ENCODE assay signal across 19 cellular contexts in the genomic region with DNA sequence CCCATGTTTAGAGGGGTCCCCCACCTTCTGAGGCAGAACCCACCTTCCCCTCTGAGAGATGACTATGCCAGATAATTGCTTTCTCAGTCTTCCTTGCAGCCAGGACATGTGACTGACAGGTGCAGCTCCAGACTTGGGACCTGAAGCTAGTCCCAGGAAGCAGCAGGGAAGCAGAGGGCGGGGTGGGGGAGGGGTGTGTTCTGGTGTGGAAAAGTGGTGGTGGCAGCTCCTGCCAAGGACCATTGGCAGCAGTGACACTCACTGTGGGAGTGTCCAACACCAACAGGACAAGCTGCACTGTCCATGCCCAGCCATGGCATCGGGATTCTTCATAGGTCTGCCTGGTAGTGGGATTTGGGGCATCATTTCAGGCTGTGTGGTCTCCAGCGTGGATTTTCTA. TPM values are rescaled to one million over a fixed set of nuclear protein-coding genes. Genes with fewer than 3 reads are reported as not detected.
"Had no signal": no experiment of that assay in that cellular context is flagged by ENCODE, and none has a peak within 500 bp of the region (broad histone marks: within the 10 kb centered on the region; RNA-seq: fewer than 3 reads in every experiment).

No MANE protein-coding gene starts in this region.

- ATAC-seq: activated T-cell treated with anti-CD3 and anti-CD28 coated beads, Interleukin-2, amount 50 U/mL, for 4 hours; lower lobe of right lung; T-helper 17 cell had no signal

- DNase-seq: activated CD4-positive, alpha-beta memory T cell treated with anti-CD3 and anti-CD28 coated beads, Interleukin-2, amount 10 ng/mL, durations not matched to agents 7 days and 5 days; activated CD4-positive, alpha-beta T cell treated with anti-CD3 and anti-CD28 coated beads for 4 hours; activated effector memory CD4-positive, alpha-beta T cell treated with Interleukin-2 at 50 U/mL for 16 hours; activated naive CD4-positive, alpha-beta T cell treated with anti-CD3 and anti-CD28 coated beads, Interleukin-2, amount 50 U/mL, for 16 hours; activated T-cell treated with anti-CD3 and anti-CD28 coated beads, Interleukin-2, amount 50 U/mL, for 4 hours; cortex of kidney; effector CD4-positive, alpha-beta T cell; hypothalamus; lower lobe of right lung; ovary; stimulated activated CD4-positive, alpha-beta T cell treated with anti-CD3 and anti-CD28 coated beads, Interleukin-12 subunit alpha, Interleukin-12 subunit beta, amount 100 ng/mL, for 4 hours; stimulated activated CD4-positive, alpha-beta T cell treated with anti-CD3 and anti-CD28 coated beads, Interleukin-2, amount 100 ng/mL, for 24 hours; T-helper 17 cell had no signal

- H3K27me3 ChIP-seq: ovary had no signal

- H3K4me2 ChIP-seq: neural progenitor cell had no signal

- H3K27ac ChIP-seq: cardiac muscle cell, esophagus muscularis mucosa, lower lobe of right lung, neural progenitor cell, ovary had no signal

- H3K36me3 ChIP-seq: cardiac muscle cell, esophagus muscularis mucosa, lower lobe of right lung, neural progenitor cell, ovary had no signal

- H3K9me3 ChIP-seq: lower lobe of right lung, ovary had no signal

- H3K4me3 ChIP-seq: cardiac muscle cell, esophagus muscularis mucosa, lower lobe of right lung, neural progenitor cell, ovary had no signal

- H2AFZ ChIP-seq: neural progenitor cell had no signal

RNA-seq across cellular contexts. Expression of gene EIF4E1B, which starts 2.3 kb away (rescaled TPM):
- total RNA-seq: activated CD4-positive, alpha-beta memory T cell treated with anti-CD3 and anti-CD28 coated beads, Interleukin-2, amount 10 ng/mL, durations not matched to agents 7 days and 5 days; activated T-cell treated with anti-CD3 and anti-CD28 coated beads, Interleukin-2, amount 50 U/mL, for 4 hours; astrocyte; cardiac muscle cell; esophagus muscularis mucosa; kidney epithelial cell; lower lobe of right lung; ovary; T-helper 17 cell; ureter had no signal

RNA-seq across cellular contexts. Expression of gene SNCB, which starts 2.4 kb away (rescaled TPM):
- total RNA-seq: activated CD4-positive, alpha-beta memory T cell treated with anti-CD3 and anti-CD28 coated beads, Interleukin-2, amount 10 ng/mL, durations not matched to agents 7 days and 5 days; activated T-cell treated with anti-CD3 and anti-CD28 coated beads, Interleukin-2, amount 50 U/mL, for 4 hours; esophagus muscularis mucosa; kidney epithelial cell; lower lobe of right lung; ovary; T-helper 17 cell; ureter had no signal
